27 cellular contexts compared by ENCODE assay signal in genomic region chr18:79553696-79554095, GRCh38.
"Had no signal": no experiment of that assay in that cellular context is flagged by ENCODE, and none has a peak within 500 bp of the region (broad histone marks: within the 10 kb centered on the region; RNA-seq: fewer than 3 reads in every experiment).

No MANE protein-coding gene starts in this region.

- H3K27ac Mint-ChIP-seq: activated CD4-positive, alpha-beta T cell treated with anti-CD3 and anti-CD28 coated beads, Interleukin-2, amount 10 ng/mL, durations not matched to agents 7 days and 5 days; activated CD8-positive, alpha-beta T cell treated with anti-CD3 and anti-CD28 coated beads, Interleukin-2, amount 10 ng/mL, durations not matched to agents 7 days and 5 days; activated naive CD4-positive, alpha-beta T cell treated with anti-CD3 and anti-CD28 coated beads for 36 hours; activated naive CD8-positive, alpha-beta T cell; activated naive CD8-positive, alpha-beta T cell treated with anti-CD3 and anti-CD28 coated beads, Interleukin-2, amount 50 U/mL, for 24 hours; activated T-cell treated with anti-CD3 and anti-CD28 coated beads, Interleukin-2, amount 50 U/mL, for 24 hours; activated T-helper 2 cell treated with anti-CD3 and anti-CD28 coated beads, Interferon-gamma antibody, Interleukin-2, Interleukin-4, amounts not matched to agents 10 μg/mL and 5 μg/mL and 100 μg/mL, durations not matched to agents 14 hours and 24 hours and 36 hours; T-helper 1 cell treated with Interleukin-12 subunit alpha and Interleukin-12 subunit beta and Interleukin-4 antibody, amounts not matched to agents 30 μg/mL and 1 μg/mL, for 36 hours; T-helper 2 cell treated with Interferon-gamma antibody and Interleukin-4, amounts not matched to agents 5 μg/mL and 100 μg/mL, for 36 hours had no signal

- DNase-seq: activated CD4-positive, alpha-beta T cell treated with anti-CD3 and anti-CD28 coated beads, Interleukin-2, amount 10 ng/mL, durations not matched to agents 7 days and 5 days; activated CD4-positive, alpha-beta T cell treated with anti-CD3 and anti-CD28 coated beads, Interleukin-2, amount 50 U/mL, for 48 hours; activated CD8-positive, alpha-beta T cell treated with anti-CD3 and anti-CD28 coated beads, Interleukin-2, amount 10 ng/mL, durations not matched to agents 7 days and 5 days; activated gamma-delta T cell; activated naive CD4-positive, alpha-beta T cell treated with anti-CD3 and anti-CD28 coated beads for 36 hours; activated naive CD8-positive, alpha-beta T cell treated with anti-CD3 and anti-CD28 coated beads, Interleukin-2, amount 50 U/mL, for 24 hours; anterior cingulate cortex; brain microvascular endothelial cell; Kasumi-1; KG1; MG63; NCI-H1048; NCI-H1105 treated with DMSO at 0.1 percent for 48 hours; NCI-H1436; NCI-H1694; NCI-H1930; NCI-H345; NCI-H524 treated with DMSO at 0.1 percent for 48 hours; SHP77 treated with DMSO at 0.1 percent for 48 hours; SK-N-SH had no signal

- H3K4me3 ChIP-seq: MG63, SJSA1 had no signal

- H3K36me3 ChIP-seq: brain microvascular endothelial cell, MG63, SJSA1 had no signal

- H3K27ac ChIP-seq: brain microvascular endothelial cell, SJSA1 had no signal

- H3K4me1 Mint-ChIP-seq: activated CD4-positive, alpha-beta T cell treated with anti-CD3 and anti-CD28 coated beads, Interleukin-2, amount 10 ng/mL, durations not matched to agents 7 days and 5 days; activated naive CD8-positive, alpha-beta T cell treated with anti-CD3 and anti-CD28 coated beads, Interleukin-2, amount 50 U/mL, for 24 hours had no signal

- H3K9me3 ChIP-seq: MG63, SJSA1, SK-N-SH had no signal

- H3K4me2 ChIP-seq: SK-N-SH had no signal

- H3K36me3 Mint-ChIP-seq: activated naive CD8-positive, alpha-beta T cell had no signal

- H3K9ac ChIP-seq: SK-N-SH had no signal

- H3K27me3 Mint-ChIP-seq: activated CD4-positive, alpha-beta T cell treated with anti-CD3 and anti-CD28 coated beads, Interleukin-2, amount 10 ng/mL, durations not matched to agents 7 days and 5 days; activated naive CD8-positive, alpha-beta T cell; activated naive CD8-positive, alpha-beta T cell treated with anti-CD3 and anti-CD28 coated beads, Interleukin-2, amount 50 U/mL, for 24 hours; activated T-cell treated with anti-CD3 and anti-CD28 coated beads, Interleukin-2, amount 50 U/mL, for 24 hours had no signal

- H3K4me1 ChIP-seq: SJSA1 had no signal

- H3K4me3 Mint-ChIP-seq: activated CD4-positive, alpha-beta T cell treated with anti-CD3 and anti-CD28 coated beads, Interleukin-2, amount 10 ng/mL, durations not matched to agents 7 days and 5 days; activated CD8-positive, alpha-beta T cell treated with anti-CD3 and anti-CD28 coated beads, Interleukin-2, amount 10 ng/mL, durations not matched to agents 7 days and 5 days; activated naive CD4-positive, alpha-beta T cell treated with anti-CD3 and anti-CD28 coated beads for 36 hours; activated naive CD8-positive, alpha-beta T cell; activated naive CD8-positive, alpha-beta T cell treated with anti-CD3 and anti-CD28 coated beads, Interleukin-2, amount 50 U/mL, for 24 hours; activated T-cell treated with anti-CD3 and anti-CD28 coated beads, Interleukin-2, amount 50 U/mL, for 24 hours; T-helper 1 cell treated with Interleukin-12 subunit alpha and Interleukin-12 subunit beta and Interleukin-4 antibody, amounts not matched to agents 30 μg/mL and 1 μg/mL, for 36 hours; T-helper 2 cell treated with Interferon-gamma antibody and Interleukin-4, amounts not matched to agents 5 μg/mL and 100 μg/mL, for 36 hours had no signal

- ATAC-seq: activated CD8-positive, alpha-beta T cell treated with anti-CD3 and anti-CD28 coated beads, Interleukin-2, amount 10 ng/mL, durations not matched to agents 7 days and 5 days; activated naive CD8-positive, alpha-beta T cell treated with anti-CD3 and anti-CD28 coated beads, Interleukin-2, amount 50 U/mL, for 24 hours; Panc1 had no signal

- H3K27me3 ChIP-seq: brain microvascular endothelial cell, MG63, SJSA1 had no signal

- H3K9me3 Mint-ChIP-seq: activated CD4-positive, alpha-beta T cell treated with anti-CD3 and anti-CD28 coated beads, Interleukin-2, amount 10 ng/mL, durations not matched to agents 7 days and 5 days; activated naive CD4-positive, alpha-beta T cell treated with anti-CD3 and anti-CD28 coated beads for 36 hours; activated naive CD8-positive, alpha-beta T cell treated with anti-CD3 and anti-CD28 coated beads, Interleukin-2, amount 50 U/mL, for 24 hours; activated T-cell treated with anti-CD3 and anti-CD28 coated beads, Interleukin-2, amount 50 U/mL, for 24 hours; activated T-helper 2 cell treated with anti-CD3 and anti-CD28 coated beads, Interferon-gamma antibody, Interleukin-2, Interleukin-4, amounts not matched to agents 10 μg/mL and 5 μg/mL and 100 μg/mL, durations not matched to agents 14 hours and 24 hours and 36 hours; T-helper 1 cell treated with Interleukin-12 subunit alpha and Interleukin-12 subunit beta and Interleukin-4 antibody, amounts not matched to agents 30 μg/mL and 1 μg/mL, for 36 hours; T-helper 2 cell treated with Interferon-gamma antibody and Interleukin-4, amounts not matched to agents 5 μg/mL and 100 μg/mL, for 36 hours had no signal
